ENCODE assay signal across 8 cellular contexts in genomic region chr9:96449844-96450612, GRCh38. TPM values are rescaled to one million over a fixed set of nuclear protein-coding genes. Genes with fewer than 3 reads are reported as not detected.
DNase-seq lines count a peak whose midpoint lies in the region; ATAC-seq, FAIRE-seq and TF ChIP-seq lines count a peak whose summit lies in the region.

HABP4 (plus strand) TSS chr9:96450169; CDS start chr9:96450280, 111 bp downstream.

- ATAC-seq in GM18909 (IDR thresholded peaks at IDR 0.05; ENCODE audit: poor library complexity, unreplicated experiment) (peak; percentile 96), HG03159 (IDR thresholded peaks at IDR 0.05; ENCODE audit: unreplicated experiment) (peak; percentile 95), WTC11 (peak; percentile 93)

- no peaks in the 10 kb centered on the region for H3K9me3 Mint-ChIP-seq in WTC11

- no peaks in the 10 kb centered on the region for H3K36me3 ChIP-seq in bronchial epithelial cell (ENCODE audit: control insufficient read depth, insufficient read depth, low read length)

- H3K27me3 Mint-ChIP-seq in WTC11 (ENCODE audit: low read depth) = peaks cover 39% of the 10 kb centered on the region

- POLR2A ChIA-PET in AG04450 (lab: Yijun Ruan, JAX) = interaction anchor here (0.5 to 1.4 kb wide), 4 partner anchors 28 to 161 kb away, joined by 3 to 6 read pairs (median 3); no protein-coding TSS in a partner anchor
- POLR2A ChIA-PET in WTC11 (lab: Charles Lee) = interaction anchor here (0.5 to 1.8 kb wide), 3 partner anchors 10 to 85 kb away, joined by 5 to 6 read pairs (median 6); no protein-coding TSS in a partner anchor

- DNase-seq in AG04450 (ENCODE audit: low read depth, low spot score) = peak; percentile 73
- peak; percentile 95 for DNase-seq in NCI-H2227 (lab: John Stamatoyannopoulos, UW; ENCODE audit: unreplicated experiment)
- DNase-seq in WTC11 (ENCODE audit: low spot score) = peak; percentile 94
- DNase-seq in bronchial epithelial cell (ENCODE audit: low read depth) = peak; percentile 82
- DNase-seq in iris pigment epithelial cell (ENCODE audit: low read depth) = peak; percentile 93
- peak; percentile 87 to 95 for DNase-seq in stimulated activated CD4-positive, alpha-beta T cell treated with anti-CD3 and anti-CD28 coated beads, Interleukin-12 subunit alpha, Interleukin-12 subunit beta, amount 100 ng/mL, for 24 hours (ENCODE audit: low read depth in 2 of 2)

- H3K4me3 ChIP-seq in AG04450 (ENCODE audit: low read depth, low read length) (peak within 1 kb of the TSS; percentile 81), bronchial epithelial cell (ENCODE audit: low read depth, low read length) (peak within 1 kb of the TSS; percentile 59)

- FAIRE-seq in bronchial epithelial cell (lab: Jason Lieb, UNC) = no peak

- H3K4me1 Mint-ChIP-seq in WTC11 = peaks cover 15% of the 10 kb centered on the region

- H3K27me3 ChIP-seq in AG04450 (ENCODE audit: control insufficient read depth, insufficient read depth, low read length) (no peaks in the 10 kb centered on the region), bronchial epithelial cell (ENCODE audit: control insufficient read depth, insufficient read depth, low read length) (no peaks in the 10 kb centered on the region)

- no peaks in the 10 kb centered on the region for H3K9me3 ChIP-seq in AG04450 (ENCODE audit: control insufficient read depth, insufficient read depth, low read length)

- no peak within 1 kb of the TSS for H3K27ac ChIP-seq in AG04450 (ENCODE audit: low read depth, low read length)

- CTCF ChIA-PET in AG04450 (lab: Charles Lee) = interaction anchor here (0.9 to 1.9 kb wide), 5 partner anchors 8 to 217 kb away, joined by 3 to 10 read pairs (median 4); no protein-coding TSS in a partner anchor
- CTCF ChIA-PET in WTC11 (lab: Charles Lee) = interaction anchor here (0.8 to 3.1 kb wide), 12 partner anchors 8 to 217 kb away, joined by 3 to 24 read pairs (median 5); no protein-coding TSS in a partner anchor

- no peak within 1 kb of the TSS for H3K27ac Mint-ChIP-seq in WTC11

- TF ChIP-seq CTCF in AG04450 (IDR thresholded peaks at IDR 0.05; ENCODE audit: low read depth, low read length) = no peak
- no peak for TF ChIP-seq CTCF in WTC11 (IDR thresholded peaks at IDR 0.05)
- no peak for TF ChIP-seq CTCF in bronchial epithelial cell (IDR thresholded peaks at IDR 0.05; ENCODE audit: insufficient read depth, low read length, severe bottlenecking)

- peak within 1 kb of the TSS; percentile 85 for H3K4me3 Mint-ChIP-seq in WTC11

- H3K36me3 Mint-ChIP-seq in WTC11 = no peaks in the 10 kb centered on the region

TF ChIP-seq in WTC11, 78 proteins besides CTCF, POLR2A, EP300 and RAD21:
- TF ChIP-seq ATF3 (CRISPR knock-in tag; conservative IDR thresholded peaks at IDR 0.05) (no peak), TP53 (CRISPR knock-in tag; IDR thresholded peaks at IDR 0.05) (peak; percentile 37; the same call in 1 of the 2 replicates), FOXP4 (CRISPR knock-in tag; IDR thresholded peaks at IDR 0.05) (peak; percentile 61; the same call in 1 of the 2 replicates), NFYB (CRISPR knock-in tag; conservative IDR thresholded peaks at IDR 0.05; ENCODE audit: low read depth) (peak; percentile 92), CREM (CRISPR knock-in tag; IDR thresholded peaks at IDR 0.05) (peak; percentile 70; the same call in 1 of the 2 replicates), SP1 (CRISPR knock-in tag; conservative IDR thresholded peaks at IDR 0.05) (peak; percentile 95), RORB (CRISPR knock-in tag; IDR thresholded peaks at IDR 0.05) (no peak), CDX4 (CRISPR knock-in tag; IDR thresholded peaks at IDR 0.05; ENCODE audit: borderline replicate concordance) (no peak), ZBTB21 (CRISPR knock-in tag; IDR thresholded peaks at IDR 0.05; ENCODE audit: borderline replicate concordance) (0 out of 2 replicates have a peak, but pooled peaks have one; percentile 16), USF2 (CRISPR knock-in tag; IDR thresholded peaks at IDR 0.05) (peak; percentile 77)
TF ChIP-seq in WTC11: peak in this region for 7.

RNA-seq across cellular contexts. Expression of gene HABP4, which starts in this region (rescaled TPM):
- 8.9 and 10.8 TPM in 2 replicates for polyA plus RNA-seq in AG04450 (2011; rRNA removed)
- polyA minus RNA-seq in AG04450 (2011; rRNA and poly(A)+ RNA removed) = 2.7 and 4.2 TPM in 2 replicates
- total RNA-seq in WTC11 (2021) = 9.8 to 11.0 TPM (median 10.1 TPM) in 3 replicates
- total RNA-seq in bronchial epithelial cell = 6.6 and 7.0 TPM in 2 replicates
